In the genomic region with DNA sequence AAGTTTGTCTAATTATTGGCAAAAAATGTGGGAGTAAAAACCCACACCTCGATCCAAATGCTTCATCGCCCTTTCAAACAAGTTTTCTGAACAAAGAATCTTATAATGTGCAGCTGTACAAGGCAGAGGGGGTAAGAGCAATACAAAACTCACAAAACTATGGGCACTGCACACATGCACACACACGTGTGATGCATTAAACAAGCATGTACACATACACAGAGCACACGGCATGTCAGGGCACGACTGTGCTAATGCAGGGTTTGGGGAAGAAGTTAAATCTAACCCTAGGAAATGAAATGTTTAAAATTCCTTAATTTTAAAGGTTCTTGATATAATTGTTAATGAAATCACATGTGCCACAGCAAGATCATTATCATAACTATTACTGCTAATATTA, we compare ENCODE assay signal across 31 cellular contexts.
"Had no signal": no experiment of that assay in that cellular context is flagged by ENCODE, and none has a peak within 500 bp of the region (broad histone marks: within the 10 kb centered on the region; RNA-seq: fewer than 3 reads in every experiment).

No MANE protein-coding gene starts in this region.

- H3K4me1 ChIP-seq: adrenal gland, body of pancreas, gastrocnemius medialis, heart left ventricle had no signal

- H3K9me3 Mint-ChIP-seq: activated CD4-positive, alpha-beta memory T cell treated with anti-CD3 and anti-CD28 coated beads for 36 hours; activated CD4-positive, alpha-beta T cell treated with anti-CD3 and anti-CD28 coated beads, Interleukin-2, amount 10 ng/mL, durations not matched to agents 24 days and 14 days; activated naive CD4-positive, alpha-beta T cell treated with anti-CD3 and anti-CD28 coated beads, Interleukin-2, amount 50 U/mL, for 24 hours; activated naive CD8-positive, alpha-beta T cell treated with anti-CD3 and anti-CD28 coated beads for 36 hours; activated naive CD8-positive, alpha-beta T cell treated with anti-CD3 and anti-CD28 coated beads, Interleukin-2, amount 50 U/mL, for 24 hours; activated T-cell treated with anti-CD3 and anti-CD28 coated beads, Interleukin-2, amount 50 U/mL, for 24 hours had no signal

- H3K4me3 Mint-ChIP-seq: activated CD4-positive, alpha-beta memory T cell treated with anti-CD3 and anti-CD28 coated beads for 36 hours; activated CD4-positive, alpha-beta T cell treated with anti-CD3 and anti-CD28 coated beads for 36 hours; activated CD4-positive, alpha-beta T cell treated with anti-CD3 and anti-CD28 coated beads, Interleukin-2, amount 10 ng/mL, durations not matched to agents 24 days and 14 days; activated naive CD4-positive, alpha-beta T cell treated with anti-CD3 and anti-CD28 coated beads, Interleukin-2, amount 50 U/mL, for 24 hours; activated naive CD8-positive, alpha-beta T cell treated with anti-CD3 and anti-CD28 coated beads for 36 hours; activated naive CD8-positive, alpha-beta T cell treated with anti-CD3 and anti-CD28 coated beads, Interleukin-2, amount 50 U/mL, for 24 hours; activated T-cell treated with anti-CD3 and anti-CD28 coated beads, Interleukin-2, amount 50 U/mL, for 24 hours; activated T-helper 17 cell treated with anti-CD3 and anti-CD28 coated beads, Interleukin-2, amount 50 U/mL, for 72 hours; central memory CD8-positive, alpha-beta T cell; effector memory CD8-positive, alpha-beta T cell had no signal

- H3K9me3 ChIP-seq: adrenal gland, body of pancreas, gastrocnemius medialis, heart left ventricle had no signal

- DNase-seq: activated CD4-positive, alpha-beta memory T cell treated with anti-CD3 and anti-CD28 coated beads for 36 hours; activated CD4-positive, alpha-beta T cell treated with anti-CD3 and anti-CD28 coated beads for 36 hours; activated CD4-positive, alpha-beta T cell treated with anti-CD3 and anti-CD28 coated beads, Interleukin-2, amount 10 ng/mL, durations not matched to agents 24 days and 14 days; activated CD4-positive, CD25-positive, alpha-beta regulatory T cell; activated CD4-positive, CD25-positive, alpha-beta regulatory T cell treated with anti-CD3 and anti-CD28 coated beads, Interleukin-2, amount 50 U/mL, for 72 hours; activated CD8-positive, alpha-beta memory T cell treated with anti-CD3 and anti-CD28 coated beads, Interleukin-2, amount 50 U/mL, for 48 hours; activated effector memory CD4-positive, alpha-beta T cell treated with Interleukin-2 at 50 U/mL for 16 hours; activated gamma-delta T cell treated with Interleukin-2 at 50 U/mL for 16 hours; activated naive CD4-positive, alpha-beta T cell treated with Interleukin-2 at 50 U/mL for 16 hours; activated naive CD8-positive, alpha-beta T cell treated with anti-CD3 and anti-CD28 coated beads for 36 hours; activated naive CD8-positive, alpha-beta T cell treated with anti-CD3 and anti-CD28 coated beads, Interleukin-2, amount 50 U/mL, for 24 hours; activated T-cell treated with anti-CD3 and anti-CD28 coated beads for 4 hours; activated T-cell treated with anti-CD3 and anti-CD28 coated beads, Interleukin-2, amount 50 U/mL, for 24 hours; adrenal gland; amygdala; aorta; body of pancreas; cortex of kidney; dermis blood vessel endothelial cell; effector CD4-positive, alpha-beta T cell; effector memory CD8-positive, alpha-beta T cell; foreskin fibroblast; gastrocnemius medialis; glutamatergic neuron; heart left ventricle; T-helper 2 cell had no signal

- H3K27me3 ChIP-seq: adrenal gland, body of pancreas, gastrocnemius medialis had no signal

- H3K4me1 Mint-ChIP-seq: activated CD4-positive, alpha-beta T cell treated with anti-CD3 and anti-CD28 coated beads for 36 hours; activated CD4-positive, alpha-beta T cell treated with anti-CD3 and anti-CD28 coated beads, Interleukin-2, amount 10 ng/mL, durations not matched to agents 24 days and 14 days; activated naive CD4-positive, alpha-beta T cell treated with anti-CD3 and anti-CD28 coated beads, Interleukin-2, amount 50 U/mL, for 24 hours; activated naive CD8-positive, alpha-beta T cell treated with anti-CD3 and anti-CD28 coated beads for 36 hours; activated naive CD8-positive, alpha-beta T cell treated with anti-CD3 and anti-CD28 coated beads, Interleukin-2, amount 50 U/mL, for 24 hours; activated T-helper 17 cell treated with anti-CD3 and anti-CD28 coated beads, Interleukin-2, amount 50 U/mL, for 72 hours; central memory CD8-positive, alpha-beta T cell had no signal

- H3K36me3 ChIP-seq: adrenal gland, gastrocnemius medialis, heart left ventricle had no signal

- H3K4me3 ChIP-seq: adrenal gland, body of pancreas, gastrocnemius medialis, heart left ventricle had no signal

- H3K27ac ChIP-seq: adrenal gland, body of pancreas, epithelial cell of prostate, gastrocnemius medialis, heart left ventricle had no signal

- ATAC-seq: activated CD4-positive, alpha-beta T cell treated with anti-CD3 and anti-CD28 coated beads for 36 hours; activated naive CD8-positive, alpha-beta T cell treated with anti-CD3 and anti-CD28 coated beads, Interleukin-2, amount 50 U/mL, for 24 hours; activated T-helper 17 cell treated with anti-CD3 and anti-CD28 coated beads, Interleukin-2, amount 50 U/mL, for 72 hours; body of pancreas; effector memory CD8-positive, alpha-beta T cell; gastrocnemius medialis; heart left ventricle had no signal

- H3K27ac Mint-ChIP-seq: activated CD4-positive, alpha-beta memory T cell treated with anti-CD3 and anti-CD28 coated beads for 36 hours; activated CD4-positive, alpha-beta T cell treated with anti-CD3 and anti-CD28 coated beads for 36 hours; activated CD4-positive, alpha-beta T cell treated with anti-CD3 and anti-CD28 coated beads, Interleukin-2, amount 10 ng/mL, durations not matched to agents 24 days and 14 days; activated naive CD4-positive, alpha-beta T cell treated with anti-CD3 and anti-CD28 coated beads, Interleukin-2, amount 50 U/mL, for 24 hours; activated naive CD8-positive, alpha-beta T cell treated with anti-CD3 and anti-CD28 coated beads for 36 hours; activated naive CD8-positive, alpha-beta T cell treated with anti-CD3 and anti-CD28 coated beads, Interleukin-2, amount 50 U/mL, for 24 hours; activated T-cell treated with anti-CD3 and anti-CD28 coated beads, Interleukin-2, amount 50 U/mL, for 24 hours; activated T-helper 17 cell treated with anti-CD3 and anti-CD28 coated beads, Interleukin-2, amount 50 U/mL, for 72 hours; effector memory CD8-positive, alpha-beta T cell had no signal

- H3K27me3 Mint-ChIP-seq: activated CD4-positive, alpha-beta memory T cell treated with anti-CD3 and anti-CD28 coated beads for 36 hours; activated CD4-positive, alpha-beta T cell treated with anti-CD3 and anti-CD28 coated beads for 36 hours; activated CD4-positive, alpha-beta T cell treated with anti-CD3 and anti-CD28 coated beads, Interleukin-2, amount 10 ng/mL, durations not matched to agents 24 days and 14 days; activated naive CD4-positive, alpha-beta T cell treated with anti-CD3 and anti-CD28 coated beads, Interleukin-2, amount 50 U/mL, for 24 hours; activated naive CD8-positive, alpha-beta T cell treated with anti-CD3 and anti-CD28 coated beads for 36 hours; activated naive CD8-positive, alpha-beta T cell treated with anti-CD3 and anti-CD28 coated beads, Interleukin-2, amount 50 U/mL, for 24 hours; activated T-cell treated with anti-CD3 and anti-CD28 coated beads, Interleukin-2, amount 50 U/mL, for 24 hours; activated T-helper 17 cell treated with anti-CD3 and anti-CD28 coated beads, Interleukin-2, amount 50 U/mL, for 72 hours; central memory CD8-positive, alpha-beta T cell; effector memory CD8-positive, alpha-beta T cell had no signal

- FAIRE-seq: colon had no signal

- H3K36me3 Mint-ChIP-seq: activated CD4-positive, alpha-beta memory T cell treated with anti-CD3 and anti-CD28 coated beads for 36 hours; activated naive CD4-positive, alpha-beta T cell treated with anti-CD3 and anti-CD28 coated beads, Interleukin-2, amount 50 U/mL, for 24 hours; activated naive CD8-positive, alpha-beta T cell treated with anti-CD3 and anti-CD28 coated beads for 36 hours had no signal
